ENCODE assay signal across 2 cellular contexts in genomic region chr7:111639894-111640293, GRCh38.
A peak's percentile ranks its signal among the peaks of the same experiment; 100 is the strongest.
TF ChIP-seq lines count a peak whose summit lies in the region.

No MANE protein-coding gene starts in this region.

TF ChIP-seq in SK-N-SH treated with all-trans-retinoic acid at 6 μM for 48 hours, 23 proteins besides CTCF, POLR2A, EP300 and RAD21 (continued from another document):
- TF ChIP-seq ISL1 (CRISPR knock-in tag; IDR thresholded peaks at IDR 0.05) (0 out of 2 replicates have a peak, but pooled peaks have one; percentile 15), ESRRG (CRISPR knock-in tag; IDR thresholded peaks at IDR 0.05) (no peak)
- TF ChIP-seq, protein P1, sequence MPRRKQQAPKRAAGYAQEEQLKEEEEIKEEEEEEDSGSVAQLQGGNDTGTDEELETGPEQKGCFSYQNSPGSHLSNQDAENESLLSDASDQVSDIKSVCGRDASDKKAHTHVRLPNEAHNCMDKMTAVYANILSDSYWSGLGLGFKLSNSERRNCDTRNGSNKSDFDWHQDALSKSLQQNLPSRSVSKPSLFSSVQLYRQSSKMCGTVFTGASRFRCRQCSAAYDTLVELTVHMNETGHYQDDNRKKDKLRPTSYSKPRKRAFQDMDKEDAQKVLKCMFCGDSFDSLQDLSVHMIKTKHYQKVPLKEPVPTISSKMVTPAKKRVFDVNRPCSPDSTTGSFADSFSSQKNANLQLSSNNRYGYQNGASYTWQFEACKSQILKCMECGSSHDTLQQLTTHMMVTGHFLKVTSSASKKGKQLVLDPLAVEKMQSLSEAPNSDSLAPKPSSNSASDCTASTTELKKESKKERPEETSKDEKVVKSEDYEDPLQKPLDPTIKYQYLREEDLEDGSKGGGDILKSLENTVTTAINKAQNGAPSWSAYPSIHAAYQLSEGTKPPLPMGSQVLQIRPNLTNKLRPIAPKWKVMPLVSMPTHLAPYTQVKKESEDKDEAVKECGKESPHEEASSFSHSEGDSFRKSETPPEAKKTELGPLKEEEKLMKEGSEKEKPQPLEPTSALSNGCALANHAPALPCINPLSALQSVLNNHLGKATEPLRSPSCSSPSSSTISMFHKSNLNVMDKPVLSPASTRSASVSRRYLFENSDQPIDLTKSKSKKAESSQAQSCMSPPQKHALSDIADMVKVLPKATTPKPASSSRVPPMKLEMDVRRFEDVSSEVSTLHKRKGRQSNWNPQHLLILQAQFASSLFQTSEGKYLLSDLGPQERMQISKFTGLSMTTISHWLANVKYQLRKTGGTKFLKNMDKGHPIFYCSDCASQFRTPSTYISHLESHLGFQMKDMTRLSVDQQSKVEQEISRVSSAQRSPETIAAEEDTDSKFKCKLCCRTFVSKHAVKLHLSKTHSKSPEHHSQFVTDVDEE (CRISPR knock-in tag; IDR thresholded peaks at IDR 0.05) = no peak

TF ChIP-seq in SK-N-SH, 30 proteins besides CTCF, POLR2A, EP300 and RAD21 (continued from another document):
- TF ChIP-seq REST (IDR thresholded peaks at IDR 0.05; ENCODE audit: low read depth, low read length) = no peak
- no peak for TF ChIP-seq EZH2phosphoT487 (IDR thresholded peaks at IDR 0.05; ENCODE audit: borderline replicate concordance, low read depth)
- TF ChIP-seq RFX5 (IDR thresholded peaks at IDR 0.05; ENCODE audit: low read length) = no peak
- TF ChIP-seq JUND (IDR thresholded peaks at IDR 0.05) = no peak
- TF ChIP-seq PBX3 (IDR thresholded peaks at IDR 0.05) = no peak
- TF ChIP-seq NFIC (IDR thresholded peaks at IDR 0.05; ENCODE audit: borderline replicate concordance) = no peak
- no peak for TF ChIP-seq FOSL2 (IDR thresholded peaks at IDR 0.05; ENCODE audit: borderline replicate concordance, low read depth)
- TF ChIP-seq GATA2 (CRISPR knock-in tag; IDR thresholded peaks at IDR 0.05) = no peak
TF ChIP-seq in SK-N-SH: peak in this region for 0.
